Comparison of ENCODE assay signal across 1 cellular context in the genomic region with DNA sequence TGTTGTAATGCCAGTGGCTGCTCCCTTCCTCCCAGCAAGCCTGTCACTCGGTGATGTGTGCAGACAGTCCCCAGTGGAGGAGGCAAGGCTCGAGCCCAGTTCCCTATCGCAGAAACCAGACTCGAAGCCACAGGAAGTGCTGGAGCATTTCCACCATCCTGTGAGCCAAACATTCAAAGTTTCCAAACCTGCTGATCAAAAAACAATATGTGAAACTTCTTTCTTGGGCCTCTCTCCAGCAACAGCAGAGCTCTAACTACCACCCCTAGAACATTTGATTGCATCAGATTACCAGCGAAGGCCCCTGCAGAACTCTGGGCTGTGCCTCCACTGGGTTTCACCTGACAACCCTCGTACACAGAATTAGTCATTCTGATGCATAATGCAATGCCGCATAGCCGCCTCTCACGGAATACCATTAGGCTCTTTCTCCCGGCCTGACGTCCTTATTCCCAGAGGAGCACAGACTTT.
TF ChIP-seq lines count a peak whose summit lies in the region.

No MANE protein-coding gene starts in this region.

TF ChIP-seq in K562, 482 proteins besides CTCF, POLR2A, EP300 and RAD21 (continued from another document and continues in another):
- TF ChIP-seq, protein P1, sequence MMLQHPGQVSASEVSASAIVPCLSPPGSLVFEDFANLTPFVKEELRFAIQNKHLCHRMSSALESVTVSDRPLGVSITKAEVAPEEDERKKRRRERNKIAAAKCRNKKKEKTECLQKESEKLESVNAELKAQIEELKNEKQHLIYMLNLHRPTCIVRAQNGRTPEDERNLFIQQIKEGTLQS (IDR thresholded peaks at IDR 0.05) = peak; percentile 78
- TF ChIP-seq, protein P1 (CRISPR knock-in tag; conservative IDR thresholded peaks at IDR 0.05) = no peak
- TF ChIP-seq CTBP1 (IDR thresholded peaks at IDR 0.05; ENCODE audit: borderline replicate concordance) (peak; percentile 32; the same call in 1 of the 2 replicates), STAT6 (CRISPR knock-in tag; IDR thresholded peaks at IDR 0.05) (no peak), ZBTB43 (CRISPR knock-in tag; IDR thresholded peaks at IDR 0.05) (no peak), SFPQ (IDR thresholded peaks at IDR 0.05; ENCODE audit: low read depth, low read length) (no peak), MTA2 (IDR thresholded peaks at IDR 0.05; ENCODE audit: low read depth) (peak; percentile 23; the same call in 1 of the 2 replicates), KAT2B (IDR thresholded peaks at IDR 0.05; ENCODE audit: low read depth, low read length) (no peak), POU5F1 (IDR thresholded peaks at IDR 0.05; ENCODE audit: borderline replicate concordance, low read depth, low read length, partially characterized antibody) (no peak), SMARCA4 (IDR thresholded peaks at IDR 0.05) (peak; percentile 76), PCBP1 (IDR thresholded peaks at IDR 0.05; ENCODE audit: low read depth, low read length, poor library complexity, severe bottlenecking) (no peak), MEIS2 (IDR thresholded peaks at IDR 0.05; ENCODE audit: partially characterized antibody) (peak; percentile 57), RAD51 (IDR thresholded peaks at IDR 0.05; ENCODE audit: borderline replicate concordance, low read depth) (no peak), POLR3G (IDR thresholded peaks at IDR 0.05; ENCODE audit: extremely low read depth, insufficient read length, insufficient replicate concordance) (no peak), JUND (IDR thresholded peaks at IDR 0.05; ENCODE audit: borderline replicate concordance, low read depth, low read length) (no peak), JUND (tag; IDR thresholded peaks at IDR 0.05; ENCODE audit: borderline replicate concordance, low read depth, low read length) (0 out of 3 replicates have a peak, but pooled peaks have one; percentile 30), RUNX1 (IDR thresholded peaks at IDR 0.05; ENCODE audit: low read depth) (no peak), ZNF707 (CRISPR knock-in tag; conservative IDR thresholded peaks at IDR 0.05) (no peak), MEF2D (tag; conservative IDR thresholded peaks at IDR 0.05; ENCODE audit: low read depth) (no peak), SP1 (CRISPR knock-in tag; IDR thresholded peaks at IDR 0.05) (no peak), FUS (optimal IDR thresholded peaks at IDR 0.05; ENCODE audit: low read depth, low read length) (no peak), ETS1 (conservative IDR thresholded peaks at IDR 0.05; ENCODE audit: control insufficient read depth, low read depth, low read length) (0 out of 2 replicates have a peak, but pooled peaks have one; percentile 26), RREB1 (CRISPR knock-in tag; IDR thresholded peaks at IDR 0.05) (no peak), E2F5 (CRISPR knock-in tag; IDR thresholded peaks at IDR 0.05) (no peak), KLF10 (CRISPR knock-in tag; IDR thresholded peaks at IDR 0.05) (no peak), PHF21A (IDR thresholded peaks at IDR 0.05; ENCODE audit: borderline replicate concordance, low read depth) (no peak), SMAD2 (IDR thresholded peaks at IDR 0.05; ENCODE audit: low read depth, low read length) (no peak), TEAD1 (CRISPR knock-in tag; IDR thresholded peaks at IDR 0.05) (no peak), ZC3H4 (CRISPR knock-in tag; IDR thresholded peaks at IDR 0.05; ENCODE audit: borderline replicate concordance) (no peak), E4F1 (CRISPR knock-in tag; IDR thresholded peaks at IDR 0.05; ENCODE audit: borderline replicate concordance) (no peak)
- TF ChIP-seq, protein P2, sequence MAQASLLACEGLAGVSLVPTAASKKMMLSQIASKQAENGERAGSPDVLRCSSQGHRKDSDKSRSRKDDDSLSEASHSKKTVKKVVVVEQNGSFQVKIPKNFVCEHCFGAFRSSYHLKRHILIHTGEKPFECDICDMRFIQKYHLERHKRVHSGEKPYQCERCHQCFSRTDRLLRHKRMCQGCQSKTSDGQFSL (CRISPR knock-in tag; IDR thresholded peaks at IDR 0.05) = no peak
- TF ChIP-seq, protein P2 (tag; IDR thresholded peaks at IDR 0.05) = no peak
- TF ChIP-seq, protein P3, sequence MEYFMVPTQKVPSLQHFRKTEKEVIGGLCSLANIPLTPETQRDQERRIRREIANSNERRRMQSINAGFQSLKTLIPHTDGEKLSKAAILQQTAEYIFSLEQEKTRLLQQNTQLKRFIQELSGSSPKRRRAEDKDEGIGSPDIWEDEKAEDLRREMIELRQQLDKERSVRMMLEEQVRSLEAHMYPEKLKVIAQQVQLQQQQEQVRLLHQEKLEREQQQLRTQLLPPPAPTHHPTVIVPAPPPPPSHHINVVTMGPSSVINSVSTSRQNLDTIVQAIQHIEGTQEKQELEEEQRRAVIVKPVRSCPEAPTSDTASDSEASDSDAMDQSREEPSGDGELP (CRISPR knock-in tag; IDR thresholded peaks at IDR 0.05; ENCODE audit: borderline replicate concordance) = no peak
